20 cellular contexts compared by ENCODE assay signal in genomic region chr7:73680501-73680900, GRCh38. TPM values are rescaled to one million over a fixed set of nuclear protein-coding genes. Genes with fewer than 3 reads are reported as not detected.
A peak's percentile ranks its signal among the peaks of the same experiment; 100 is the strongest.
DNase-seq lines count a peak whose midpoint lies in the region; ATAC-seq and TF ChIP-seq lines count a peak whose summit lies in the region.
"Had no signal": no experiment of that assay in that cellular context is flagged by ENCODE, and none has a peak within 500 bp of the region (broad histone marks: within the 10 kb centered on the region; RNA-seq: fewer than 3 reads in every experiment).

No MANE protein-coding gene starts in this region.

- H4K20me1 ChIP-seq in KMS-11 (ENCODE audit: insufficient read depth): no peaks in the 10 kb centered on the region

- H2AFZ ChIP-seq in KMS-11 (ENCODE audit: low read depth): no peak overlapping the region

- no peak overlapping the region for H3K4me3 ChIP-seq in KMS-11 (IDR thresholded peaks at IDR 0.05; ENCODE audit: insufficient read depth, low read depth, low read length)
- H3K4me3 ChIP-seq in endodermal cell (ENCODE audit: low read length): peak overlapping the region; percentile 97
- no peak overlapping the region for H3K4me3 ChIP-seq in gastrocnemius medialis

- H3K27ac Mint-ChIP-seq in activated CD4-positive, alpha-beta T cell treated with anti-CD3 and anti-CD28 coated beads for 36 hours: peak overlapping the region; percentile 51
- peak overlapping the region; percentile 44 for H3K27ac Mint-ChIP-seq in endodermal cell
- H3K27ac Mint-ChIP-seq: dendritic cell treated with granulocyte-macrophage colony-stimulating factor and Interleukin-4, amounts not matched to agents 40 ng/mL and 50 ng/mL, for 4 days; stimulated activated memory B cell treated with anti-CD40 and anti-IgM and Interleukin-4, amounts not matched to agents 10 μg/mL and 1 μg/mL and 100 μg/mL, for 72 hours had no signal

- CTCF ChIA-PET in activated CD4-positive, alpha-beta T cell treated with anti-CD3 and anti-CD28 coated beads for 36 hours (lab: Charles Lee): no interaction called here

- no peak for TF ChIP-seq CTCF in KMS-11 (conservative IDR thresholded peaks at IDR 0.05; ENCODE audit: low read depth, low read length)
- no peak for TF ChIP-seq CTCF in endodermal cell (conservative IDR thresholded peaks at IDR 0.05)
- TF ChIP-seq CTCF in gastrocnemius medialis (IDR thresholded peaks at IDR 0.05 in 4 of 5, conservative IDR thresholded peaks at IDR 0.05 in 1 of 5): no peak

- H3K9me3 Mint-ChIP-seq in activated CD4-positive, alpha-beta T cell treated with anti-CD3 and anti-CD28 coated beads for 36 hours (ENCODE audit: low read depth): no peaks in the 10 kb centered on the region
- H3K9me3 Mint-ChIP-seq in endodermal cell: no peaks in the 10 kb centered on the region
- H3K9me3 Mint-ChIP-seq: activated naive CD4-positive, alpha-beta T cell treated with anti-CD3 and anti-CD28 coated beads, Interleukin-2, amount 10 ng/mL, durations not matched to agents 7 days and 5 days; dendritic cell treated with granulocyte-macrophage colony-stimulating factor and Interleukin-4, amounts not matched to agents 40 ng/mL and 50 ng/mL, for 4 days; stimulated activated memory B cell treated with anti-CD40 and anti-IgM and Interleukin-4, amounts not matched to agents 10 μg/mL and 1 μg/mL and 100 μg/mL, for 72 hours had no signal

- no peaks in the 10 kb centered on the region for H3K27me3 ChIP-seq in KMS-11 (ENCODE audit: insufficient read depth, low read depth)
- no peaks in the 10 kb centered on the region for H3K27me3 ChIP-seq in endodermal cell (ENCODE audit: control insufficient read depth, insufficient read depth, low read length, poor library complexity, severe bottlenecking)
- no peaks in the 10 kb centered on the region for H3K27me3 ChIP-seq in gastrocnemius medialis
- H3K27me3 ChIP-seq: upper lobe of left lung had no signal

- in situ Hi-C loops in gastrocnemius medialis (cut with MboI; ENCODE audit: low sequenced_read_pairs in 4 of 4): no loop called here

- H3K4me1 ChIP-seq in KMS-11 (ENCODE audit: low read depth, poor library complexity, severe bottlenecking): peaks cover 38% of the 10 kb centered on the region
- H3K4me1 ChIP-seq in endodermal cell (ENCODE audit: control insufficient read depth, insufficient read depth, low read length): peaks cover 4% of the 10 kb centered on the region
- H3K4me1 ChIP-seq in gastrocnemius medialis: peaks cover 36% of the 10 kb centered on the region in 2 donors

- peak overlapping the region; percentile 96 for H3K4me2 ChIP-seq in KMS-11

- H3K36me3 ChIP-seq in KMS-11 (ENCODE audit: insufficient read depth): no peaks in the 10 kb centered on the region
- H3K36me3 ChIP-seq in endodermal cell (ENCODE audit: control insufficient read depth, insufficient read depth, low read length): peaks cover 8% of the 10 kb centered on the region
- H3K36me3 ChIP-seq in gastrocnemius medialis: no peaks in the 10 kb centered on the region

- no peak for ATAC-seq in activated CD4-positive, alpha-beta T cell treated with anti-CD3 and anti-CD28 coated beads for 36 hours
- ATAC-seq in gastrocnemius medialis: no peak
- ATAC-seq: stimulated activated memory B cell treated with anti-CD40 and anti-IgM and Interleukin-4, amounts not matched to agents 10 μg/mL and 1 μg/mL and 100 μg/mL, for 72 hours had no signal

- intact Hi-C loops in activated CD4-positive, alpha-beta T cell treated with anti-CD3 and anti-CD28 coated beads for 36 hours (cut with DNase I, micrococcal nuclease): loop anchor here in 1 of 2 experiments (5.0 kb wide), 2 partner anchors 43 to 58 kb away; partner anchors contain the start of gene MLXIPL
- intact Hi-C loops in gastrocnemius medialis (cut with DNase I; ENCODE audit: low total_unique reads): loop anchor here (5.0 kb wide), 2 partner anchors 37 to 68 kb away; partner anchors contain the start of gene STX1A

- H3K9me3 ChIP-seq in endodermal cell (ENCODE audit: control insufficient read depth, low read length): no peaks in the 10 kb centered on the region
- H3K9me3 ChIP-seq in gastrocnemius medialis: no peaks in the 10 kb centered on the region
- H3K9me3 ChIP-seq: upper lobe of left lung had no signal

- H3K27ac ChIP-seq in KMS-11 (peak overlapping the region; percentile 74), endodermal cell (ENCODE audit: low read depth, low read length) (no peak overlapping the region), gastrocnemius medialis (peak overlapping the region; percentile 83 to 96 (median 92))

- DNase-seq in activated CD4-positive, alpha-beta T cell treated with anti-CD3 and anti-CD28 coated beads for 36 hours: no peak
- DNase-seq in activated CD4-positive, alpha-beta T cell treated with anti-CD3 and anti-CD28 coated beads, Interleukin-2, amount 50 U/mL, for 1 hour: no peak
- DNase-seq in endodermal cell: no peak
- DNase-seq in gastrocnemius medialis: no peak
- no peak for DNase-seq in NCI-H128 (lab: John Stamatoyannopoulos, UW; ENCODE audit: unreplicated experiment)
- no peak for DNase-seq in amniotic stem cell (lab: John Stamatoyannopoulos, UW)
- no peak for DNase-seq in NCI-H345 (lab: John Stamatoyannopoulos, UW)
- DNase-seq: activated CD4-positive, alpha-beta T cell treated with anti-CD3 and anti-CD28 coated beads for 1 hour; activated naive CD4-positive, alpha-beta T cell treated with anti-CD3 and anti-CD28 coated beads, Interleukin-2, amount 10 ng/mL, durations not matched to agents 7 days and 5 days; DMS79 treated with DMSO at 0.1 percent for 48 hours; glutamatergic neuron; NCI-H1694; SHP77; T-helper 9 cell had no signal

- H3K79me2 ChIP-seq in KMS-11 (ENCODE audit: insufficient read depth, low read depth): peaks cover 56% of the 10 kb centered on the region

- TF ChIP-seq POLR2A in gastrocnemius medialis (IDR thresholded peaks at IDR 0.05): no peak

- H3K4me3 Mint-ChIP-seq in activated CD4-positive, alpha-beta T cell treated with anti-CD3 and anti-CD28 coated beads for 36 hours: peak overlapping the region; percentile 89
- peak overlapping the region; percentile 94 for H3K4me3 Mint-ChIP-seq in endodermal cell
- H3K4me3 Mint-ChIP-seq: dendritic cell treated with granulocyte-macrophage colony-stimulating factor and Interleukin-4, amounts not matched to agents 40 ng/mL and 50 ng/mL, for 4 days had no signal

- peaks cover 40% of the 10 kb centered on the region for H3K36me3 Mint-ChIP-seq in activated CD4-positive, alpha-beta T cell treated with anti-CD3 and anti-CD28 coated beads for 36 hours (ENCODE audit: low read depth)
- peaks cover 22% of the 10 kb centered on the region for H3K36me3 Mint-ChIP-seq in endodermal cell (ENCODE audit: low read depth)

- H3K27me3 Mint-ChIP-seq in activated CD4-positive, alpha-beta T cell treated with anti-CD3 and anti-CD28 coated beads for 36 hours: no peaks in the 10 kb centered on the region
- no peaks in the 10 kb centered on the region for H3K27me3 Mint-ChIP-seq in endodermal cell (ENCODE audit: insufficient read depth)
- H3K27me3 Mint-ChIP-seq: activated naive CD4-positive, alpha-beta T cell treated with anti-CD3 and anti-CD28 coated beads, Interleukin-2, amount 10 ng/mL, durations not matched to agents 7 days and 5 days; stimulated activated memory B cell treated with anti-CD40 and anti-IgM and Interleukin-4, amounts not matched to agents 10 μg/mL and 1 μg/mL and 100 μg/mL, for 72 hours had no signal

- POLR2A ChIA-PET in activated CD4-positive, alpha-beta T cell treated with anti-CD3 and anti-CD28 coated beads for 36 hours (lab: Charles Lee): no interaction called here

- 85 to 94% methylated on average over 6 to 7 of the region's 7 CpGs for WGBS in endodermal cell (ENCODE audit: insufficient coverage in 1 of 2, insufficient read length in 1 of 2), 2 experiments

- peaks cover 32% of the 10 kb centered on the region for H3K4me1 Mint-ChIP-seq in activated CD4-positive, alpha-beta T cell treated with anti-CD3 and anti-CD28 coated beads for 36 hours
- peaks cover 21% of the 10 kb centered on the region for H3K4me1 Mint-ChIP-seq in endodermal cell

- no peak overlapping the region; the same call in 1 of the 2 replicates for H3K9ac ChIP-seq in KMS-11
- no peak overlapping the region for H3K9ac ChIP-seq in endodermal cell (ENCODE audit: extremely low read depth, low read length, poor library complexity, severe bottlenecking)

RNA-seq across cellular contexts. Expression of gene DNAJC30, which starts 2.8 kb away (rescaled TPM):
- 1 to 10 TPM; 6.9 to 7.8 TPM for total RNA-seq in activated CD4-positive, alpha-beta T cell treated with anti-CD3 and anti-CD28 coated beads for 36 hours
- 10 to 100 TPM in 1 of 2 donors, 1 to 10 TPM in 1; 8.9 to 11.1 TPM for total RNA-seq in endodermal cell
- 4.6 TPM for polyA plus RNA-seq in endodermal cell (2013, experiment 1 of 2)
- polyA plus RNA-seq in endodermal cell (2013, experiment 2 of 2): 4.4 TPM
- total RNA-seq in gastrocnemius medialis: 10 to 100 TPM in 1 of 4 donors, 1 to 10 TPM in 3; 3.9 to 10.5 (median 5.6) TPM

RNA-seq across cellular contexts. Expression of gene BUD23, which starts 2.9 kb away (rescaled TPM):
- 10 to 100 TPM; 71.4 to 95.5 TPM for total RNA-seq in activated CD4-positive, alpha-beta T cell treated with anti-CD3 and anti-CD28 coated beads for 36 hours
- 10 to 100 TPM; 62.2 to 67.2 TPM for total RNA-seq in endodermal cell
- polyA plus RNA-seq in endodermal cell (2013, experiment 1 of 2): 55.9 TPM
- polyA plus RNA-seq in endodermal cell (2013, experiment 2 of 2): 66.2 TPM
- 100 to 1,000 TPM in 3 of 4 donors, 10 to 100 TPM in 1; 83.9 to 128 (median 114) TPM for total RNA-seq in gastrocnemius medialis

RNA-seq across cellular contexts. Expression of gene VPS37D, which starts 12.9 kb away (rescaled TPM):
- under 1 TPM; 0.35 to 0.39 TPM for total RNA-seq in activated CD4-positive, alpha-beta T cell treated with anti-CD3 and anti-CD28 coated beads for 36 hours
- 1 to 10 TPM; 6.1 to 9.1 TPM for total RNA-seq in endodermal cell
- polyA plus RNA-seq in endodermal cell (2013, experiment 1 of 2): 12.5 TPM
- 10.6 TPM for polyA plus RNA-seq in endodermal cell (2013, experiment 2 of 2)
- 1 to 10 TPM in 2 of 4 donors, under 1 TPM in 2; 0.64 to 2.5 (median 1.4) TPM for total RNA-seq in gastrocnemius medialis

RNA-seq across cellular contexts. Expression of gene STX1A, which starts 39.0 kb away (rescaled TPM):
- 10 to 100 TPM; 16.6 to 16.8 TPM for total RNA-seq in activated CD4-positive, alpha-beta T cell treated with anti-CD3 and anti-CD28 coated beads for 36 hours
- 10 to 100 TPM; 23.0 to 34.4 TPM for total RNA-seq in endodermal cell
- polyA plus RNA-seq in endodermal cell (2013, experiment 1 of 2): 25.5 TPM
- polyA plus RNA-seq in endodermal cell (2013, experiment 2 of 2): 16.4 TPM
- 1 to 10 TPM in 3 of 4 donors, under 1 TPM in 1; 0.83 to 8.1 (median 3.2) TPM for total RNA-seq in gastrocnemius medialis

RNA-seq across cellular contexts. Expression of gene MLXIPL, which starts 56.2 kb away (rescaled TPM):
- not detected for total RNA-seq in activated CD4-positive, alpha-beta T cell treated with anti-CD3 and anti-CD28 coated beads for 36 hours
- total RNA-seq in endodermal cell: 10 to 100 TPM; 39.7 to 58.0 TPM
- polyA plus RNA-seq in endodermal cell (2013, experiment 1 of 2): 5.2 TPM
- polyA plus RNA-seq in endodermal cell (2013, experiment 2 of 2): 2.8 TPM
- 100 to 1,000 TPM in 1 of 4 donors, 10 to 100 TPM in 1, 1 to 10 TPM in 2; 7.6 to 107 (median 29.2) TPM for total RNA-seq in gastrocnemius medialis
- total RNA-seq: A172, pulmonary artery endothelial cell had no signal
